In the genomic region with DNA sequence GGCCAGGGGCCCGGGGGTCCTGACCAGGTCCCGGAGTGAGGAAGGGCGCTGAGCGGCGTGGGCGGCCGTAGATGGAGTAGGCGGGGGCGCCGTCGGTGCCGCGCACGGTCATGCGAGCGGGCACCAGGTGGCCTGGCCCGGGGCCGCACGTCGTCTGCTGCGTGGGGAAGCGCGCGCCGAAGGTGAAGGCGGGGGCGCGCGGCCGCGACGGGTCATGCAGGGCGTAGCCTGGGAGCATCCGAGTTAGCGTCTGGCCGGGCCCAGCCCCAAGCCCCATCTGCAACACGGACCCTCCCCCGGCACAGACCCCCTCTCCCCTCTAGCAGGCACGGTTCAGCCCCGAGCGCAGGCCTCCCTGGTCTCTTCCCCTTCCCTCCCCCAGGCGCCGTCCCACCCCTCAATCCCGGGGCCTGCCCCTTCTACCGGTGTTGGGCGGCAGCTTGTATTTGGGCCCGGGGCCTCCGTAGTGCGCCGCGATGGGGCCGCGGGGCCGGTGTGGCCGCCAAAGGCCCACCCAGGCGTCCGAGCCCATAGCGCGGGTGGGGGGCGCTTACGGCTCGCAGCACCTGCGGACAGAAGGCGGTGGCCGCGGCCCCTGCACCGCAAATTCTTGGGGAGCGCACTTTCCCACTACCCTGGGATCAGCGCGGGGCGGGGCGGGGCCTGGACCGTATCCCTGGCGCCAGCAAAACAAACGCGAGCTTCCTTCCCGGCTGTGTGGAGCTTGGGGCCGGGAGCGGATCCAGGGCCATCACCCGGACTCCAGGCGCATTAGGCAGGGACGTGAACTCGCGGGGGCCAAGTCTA, we compare ENCODE assay signal across 8 cellular contexts. TPM values are rescaled to one million over a fixed set of nuclear protein-coding genes. Genes with fewer than 3 reads are reported as not detected.
DNase-seq lines count a peak whose midpoint lies in the region; ATAC-seq lines count a peak whose summit lies in the region.

No MANE protein-coding gene starts in this region.

- H3K9me3 ChIP-seq in esophagus (ENCODE audit: control insufficient read depth in 2 of 2, insufficient read depth in 1 of 2, low read depth in 1 of 2, low read length in 1 of 2), result no peaks in the 10 kb centered on the region

- no peak for ATAC-seq in HG03039 (IDR thresholded peaks at IDR 0.05; ENCODE audit: unreplicated experiment)

- WGBS in esophagus, 2 donors, result 0 to 1% methylated on average over 66 to 84 of the region's 84 CpGs

- no peaks in the 10 kb centered on the region for H3K27me3 ChIP-seq in esophagus (ENCODE audit: control insufficient read depth in 1 of 2, insufficient read depth in 2 of 2, low read length in 2 of 2)

- H3K27ac ChIP-seq in esophagus (ENCODE audit: low read depth in 2 of 2, low read length in 1 of 2) (peak overlapping the region; percentile 96 to 99), substantia nigra (ENCODE audit: low read depth, low read length, poor library complexity, severe bottlenecking) (peak overlapping the region; percentile 78)

- peaks cover 3 to 20% of the 10 kb centered on the region in 2 donors for H3K4me1 ChIP-seq in esophagus (ENCODE audit: control insufficient read depth in 2 of 2, insufficient read depth in 2 of 2, low read length in 1 of 2)

- H3K36me3 ChIP-seq in esophagus (ENCODE audit: control insufficient read depth in 2 of 2, insufficient read depth in 2 of 2, low read length in 1 of 2), result no peaks in the 10 kb centered on the region

- DNase-seq in DMS 273 (lab: John Stamatoyannopoulos, UW; ENCODE audit: unreplicated experiment), result peak; percentile 51
- no peak for DNase-seq in DMS 273 treated with DMSO at 0.1 percent for 48 hours (lab: John Stamatoyannopoulos, UW)
- DNase-seq in NCI-H2171 (lab: John Stamatoyannopoulos, UW), result peak; percentile 20
- peak; percentile 64 for DNase-seq in activated T-cell treated with anti-CD3 and anti-CD28 coated beads for 4 hours
- peak; percentile 53 for DNase-seq in myocyte (ENCODE audit: low read depth)
- DNase-seq in substantia nigra (lab: John Stamatoyannopoulos, UW), result peak in 2 of 49 donors; percentile 27 to 64

- peak overlapping the region; percentile 59 to 63 for H3K4me3 ChIP-seq in esophagus (ENCODE audit: low read depth in 1 of 2, low read length in 2 of 2)

RNA-seq across cellular contexts. Expression of gene TYMP, which starts 1.9 kb away (rescaled TPM):
- 10 to 100 TPM; 35.7 to 48.0 TPM for polyA plus RNA-seq in esophagus
- 1.7 and 2.1 TPM in 2 replicates for total RNA-seq in myocyte
- polyA plus RNA-seq in myocyte (2012), result 2.0 TPM

RNA-seq across cellular contexts. Expression of gene SCO2, which starts 6.4 kb away (rescaled TPM):
- 1 to 10 TPM in 1 of 2 donors, under 1 TPM in 1; 0.61 to 3.2 TPM for polyA plus RNA-seq in esophagus
- 0.68 and 1.6 TPM in 2 replicates for total RNA-seq in myocyte
- polyA plus RNA-seq in myocyte (2012), result 0.68 TPM

RNA-seq across cellular contexts. Expression of gene KLHDC7B, which starts 13.9 kb away (rescaled TPM):
- polyA plus RNA-seq in esophagus, result under 1 TPM; 0.12 to 0.14 TPM
- not detected in 2 replicates for total RNA-seq in myocyte
- polyA plus RNA-seq in myocyte (2012), result 0.21 TPM

RNA-seq across cellular contexts. Expression of gene NCAPH2, which starts 23.7 kb away (rescaled TPM):
- 10 to 100 TPM; 32.9 to 35.4 TPM for polyA plus RNA-seq in esophagus
- total RNA-seq in myocyte, result 21.6 and 25.3 TPM in 2 replicates
- 23.1 TPM for polyA plus RNA-seq in myocyte (2012)

RNA-seq across cellular contexts. Expression of gene LMF2, which starts 24.2 kb away (rescaled TPM):
- polyA plus RNA-seq in esophagus, result 10 to 100 TPM; 44.1 to 64.9 TPM
- total RNA-seq in myocyte, result 41.3 and 46.6 TPM in 2 replicates
- 60.6 TPM for polyA plus RNA-seq in myocyte (2012)
